ENCODE assay signal across 21 cellular contexts in the genomic region with DNA sequence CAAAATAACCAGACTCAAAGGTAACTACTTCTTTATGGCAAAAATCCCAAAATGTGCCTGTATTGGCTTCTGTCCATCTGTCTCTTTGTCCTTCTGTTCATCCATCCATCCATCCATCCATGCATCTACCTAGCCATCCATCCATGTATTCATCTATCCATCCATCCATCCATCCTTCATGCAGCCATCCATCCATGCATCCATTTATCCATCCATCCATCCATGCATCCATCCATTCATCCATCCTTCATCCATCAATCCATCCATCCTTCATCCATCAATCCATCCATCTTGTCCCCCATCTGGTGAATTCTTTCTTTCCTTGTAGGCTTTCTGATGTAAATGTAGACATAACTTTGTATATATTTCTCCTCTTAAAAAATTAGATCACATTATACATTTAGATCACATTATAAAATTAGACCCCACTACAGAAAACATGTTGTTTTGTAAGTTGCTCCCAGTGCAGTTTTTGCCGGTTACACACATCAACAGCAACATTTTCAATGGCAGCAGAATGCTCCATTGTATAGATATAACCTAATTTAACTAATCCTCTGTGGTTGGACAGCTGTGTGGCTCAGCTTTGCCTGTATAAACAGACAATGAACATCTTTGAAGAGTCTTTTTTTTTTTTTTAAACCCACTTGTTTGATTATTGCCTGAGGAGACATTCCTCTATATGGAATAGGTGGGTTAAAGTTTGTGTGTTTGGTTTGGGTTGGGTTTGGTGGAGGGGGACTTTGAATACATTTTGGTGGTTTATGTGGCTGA.
A peak's percentile ranks its signal among the peaks of the same experiment; 100 is the strongest.
DNase-seq lines count a peak whose midpoint lies in the region; TF ChIP-seq lines count a peak whose summit lies in the region.
"Had no signal": no experiment of that assay in that cellular context is flagged by ENCODE, and none has a peak within 500 bp of the region (broad histone marks: within the 10 kb centered on the region; RNA-seq: fewer than 3 reads in every experiment).

No MANE protein-coding gene starts in this region.

- H3K27me3 ChIP-seq in Peyer's patch (no peaks in the 10 kb centered on the region), sigmoid colon (no peaks in the 10 kb centered on the region)
- H3K27me3 ChIP-seq in CD8-positive, alpha-beta memory T cell (ENCODE audit: insufficient read depth, low read length, poor library complexity, severe bottlenecking): no peaks in the 10 kb centered on the region
- H3K27me3 ChIP-seq: dorsolateral prefrontal cortex, tibial nerve had no signal

- POLR2A ChIA-PET in CD8-positive, alpha-beta memory T cell (lab: Charles Lee): no interaction called here

- H3K4me1 ChIP-seq in Peyer's patch: no peaks in the 10 kb centered on the region
- H3K4me1 ChIP-seq in CD8-positive, alpha-beta memory T cell (ENCODE audit: insufficient read depth, low read length): no peaks in the 10 kb centered on the region
- peaks cover 0 to 15% (median 8%) of the 10 kb centered on the region in 4 donors for H3K4me1 ChIP-seq in sigmoid colon

- peaks cover 43% of the 10 kb centered on the region for H3K4me1 Mint-ChIP-seq in activated CD4-positive, alpha-beta T cell treated with anti-CD3 and anti-CD28 coated beads, Interleukin-2, amount 10 ng/mL, durations not matched to agents 24 days and 14 days
- peaks cover 35 to 46% (median 37%) of the 10 kb centered on the region in 3 donors for H3K4me1 Mint-ChIP-seq in CD8-positive, alpha-beta memory T cell

- H3K27ac ChIP-seq in Peyer's patch: no peak overlapping the region
- H3K27ac ChIP-seq in CD8-positive, alpha-beta memory T cell (ENCODE audit: low read depth, low read length): no peak overlapping the region
- H3K27ac ChIP-seq in sigmoid colon: no peak overlapping the region
- H3K27ac ChIP-seq: tibial nerve had no signal

- no peaks in the 10 kb centered on the region for H3K9me3 Mint-ChIP-seq in activated CD4-positive, alpha-beta T cell treated with anti-CD3 and anti-CD28 coated beads, Interleukin-2, amount 10 ng/mL, durations not matched to agents 24 days and 14 days
- no peaks in the 10 kb centered on the region for H3K9me3 Mint-ChIP-seq in CD8-positive, alpha-beta memory T cell
- H3K9me3 Mint-ChIP-seq: activated naive CD8-positive, alpha-beta T cell treated with anti-CD3 and anti-CD28 coated beads for 36 hours; CD8-positive, alpha-beta T cell; naive thymus-derived CD8-positive, alpha-beta T cell; WTC11 had no signal

- CTCF ChIA-PET in CD8-positive, alpha-beta memory T cell (lab: Charles Lee): no interaction called here

- peak overlapping the region; percentile 12 for H3K27ac Mint-ChIP-seq in activated CD4-positive, alpha-beta T cell treated with anti-CD3 and anti-CD28 coated beads, Interleukin-2, amount 10 ng/mL, durations not matched to agents 24 days and 14 days
- H3K27ac Mint-ChIP-seq in CD8-positive, alpha-beta memory T cell: peak overlapping the region in 2 of 8 donors; percentile 5 to 35
- H3K27ac Mint-ChIP-seq: activated naive CD8-positive, alpha-beta T cell treated with anti-CD3 and anti-CD28 coated beads for 36 hours; CD8-positive, alpha-beta T cell; WTC11 had no signal

- peaks cover 41% of the 10 kb centered on the region for H3K36me3 Mint-ChIP-seq in activated CD4-positive, alpha-beta T cell treated with anti-CD3 and anti-CD28 coated beads, Interleukin-2, amount 10 ng/mL, durations not matched to agents 24 days and 14 days (ENCODE audit: low read depth)
- H3K36me3 Mint-ChIP-seq in CD8-positive, alpha-beta memory T cell: peaks cover 6 to 36% (median 11%) of the 10 kb centered on the region in 3 donors

- H3K36me3 ChIP-seq in Peyer's patch (no peaks in the 10 kb centered on the region), sigmoid colon (no peaks in the 10 kb centered on the region)
- no peaks in the 10 kb centered on the region for H3K36me3 ChIP-seq in CD8-positive, alpha-beta memory T cell (ENCODE audit: insufficient read depth, low read length)
- H3K36me3 ChIP-seq: tibial nerve had no signal

- no peak overlapping the region for H3K4me3 Mint-ChIP-seq in activated CD4-positive, alpha-beta T cell treated with anti-CD3 and anti-CD28 coated beads, Interleukin-2, amount 10 ng/mL, durations not matched to agents 24 days and 14 days
- H3K4me3 Mint-ChIP-seq in CD8-positive, alpha-beta memory T cell: no peak overlapping the region
- H3K4me3 Mint-ChIP-seq: activated naive CD8-positive, alpha-beta T cell treated with anti-CD3 and anti-CD28 coated beads for 36 hours; CD8-positive, alpha-beta T cell; naive thymus-derived CD8-positive, alpha-beta T cell; WTC11 had no signal

- TF ChIP-seq POLR2A in Peyer's patch (IDR thresholded peaks at IDR 0.05) (no peak), sigmoid colon (IDR thresholded peaks at IDR 0.05) (no peak)

- TF ChIP-seq CTCF in Peyer's patch (IDR thresholded peaks at IDR 0.05) (no peak), sigmoid colon (IDR thresholded peaks at IDR 0.05) (no peak)

- no peak for DNase-seq in activated CD4-positive, alpha-beta T cell treated with anti-CD3 and anti-CD28 coated beads, Interleukin-2, amount 10 ng/mL, durations not matched to agents 24 days and 14 days
- DNase-seq in activated CD4-positive, alpha-beta T cell treated with anti-CD3 and anti-CD28 coated beads for 1 hour: no peak
- DNase-seq in RPMI7951 (ENCODE audit: low read depth) (peak; percentile 4), foreskin melanocyte (peak; percentile 80), Peyer's patch (no peak), hepatic stellate cell (ENCODE audit: low spot score) (no peak), sigmoid colon (no peak)
- no peak for DNase-seq in CD8-positive, alpha-beta memory T cell
- DNase-seq: 8988T; activated CD4-positive, alpha-beta T cell treated with anti-CD3 and anti-CD28 coated beads, Interleukin-2, amount 50 U/mL, for 4 hours; activated CD8-positive, alpha-beta memory T cell treated with anti-CD3 and anti-CD28 coated beads, Interleukin-2, amount 50 U/mL, for 4 hours; activated naive CD8-positive, alpha-beta T cell treated with anti-CD3 and anti-CD28 coated beads for 36 hours; CD8-positive, alpha-beta T cell; dorsolateral prefrontal cortex; KG1; naive thymus-derived CD8-positive, alpha-beta T cell; NCI-H187; NCI-H748 treated with DMSO at 0.1 percent for 48 hours; right cardiac atrium had no signal

- H3K4me3 ChIP-seq in Peyer's patch (no peak overlapping the region), sigmoid colon (no peak overlapping the region)
- no peak overlapping the region for H3K4me3 ChIP-seq in CD8-positive, alpha-beta memory T cell (ENCODE audit: low read length)
- H3K4me3 ChIP-seq: dorsolateral prefrontal cortex, tibial nerve had no signal

- no peaks in the 10 kb centered on the region for H3K27me3 Mint-ChIP-seq in activated CD4-positive, alpha-beta T cell treated with anti-CD3 and anti-CD28 coated beads, Interleukin-2, amount 10 ng/mL, durations not matched to agents 24 days and 14 days
- no peaks in the 10 kb centered on the region for H3K27me3 Mint-ChIP-seq in CD8-positive, alpha-beta memory T cell
- H3K27me3 Mint-ChIP-seq: activated naive CD8-positive, alpha-beta T cell treated with anti-CD3 and anti-CD28 coated beads for 36 hours; naive thymus-derived CD8-positive, alpha-beta T cell had no signal

- WGBS in sigmoid colon, 2 donors: 74 to 89% methylated on average over 1 of the region's 1 CpG

- intact Hi-C loops in activated CD4-positive, alpha-beta T cell treated with anti-CD3 and anti-CD28 coated beads, Interleukin-2, amount 10 ng/mL, durations not matched to agents 24 days and 14 days (cut with micrococcal nuclease): no loop called here
- intact Hi-C loops in sigmoid colon (cut with DNase I): no loop called here

- TF ChIP-seq EP300 in sigmoid colon (IDR thresholded peaks at IDR 0.05): no peak

- H3K9me3 ChIP-seq in Peyer's patch (no peaks in the 10 kb centered on the region), sigmoid colon (no peaks in the 10 kb centered on the region)
- no peaks in the 10 kb centered on the region for H3K9me3 ChIP-seq in CD8-positive, alpha-beta memory T cell (ENCODE audit: low read length)
- H3K9me3 ChIP-seq: tibial nerve had no signal

Comparison
In these comparisons a context has a peak if more than half of its experiments do, and no peak if none do; other contexts are left out.
1. DNase-seq: peak in RPMI7951 (single experiment) and foreskin melanocyte (single experiment); none in activated CD4-positive, alpha-beta T cell treated with anti-CD3 and anti-CD28 coated beads, Interleukin-2, amount 10 ng/mL, durations not matched to agents 24 days and 14 days (single experiment), activated CD4-positive, alpha-beta T cell treated with anti-CD3 and anti-CD28 coated beads for 1 hour (single experiment), Peyer's patch (0 of 3), CD8-positive, alpha-beta memory T cell (0 of 5), hepatic stellate cell (single experiment) and sigmoid colon (single experiment).